ENCODE assay signal across 19 cellular contexts in genomic region chrX:133053854-133054565, GRCh38. TPM values are rescaled to one million over a fixed set of nuclear protein-coding genes. Genes with fewer than 3 reads are reported as not detected.
DNase-seq lines count a peak whose midpoint lies in the region; ATAC-seq and TF ChIP-seq lines count a peak whose summit lies in the region.
"Had no signal": no experiment of that assay in that cellular context is flagged by ENCODE, and none has a peak within 500 bp of the region (broad histone marks: within the 10 kb centered on the region; RNA-seq: fewer than 3 reads in every experiment).

No MANE protein-coding gene starts in this region.

- intact Hi-C loops in psoas muscle (cut with DNase I): no loop called here

- CTCF ChIA-PET in WTC11 (lab: Charles Lee): interaction anchor here (0.7 to 2.2 kb wide), 2 partner anchors 8 to 117 kb away, joined by 3 to 12 read pairs; no protein-coding TSS in a partner anchor

- H3K4me3 ChIP-seq in HUES64 (ENCODE audit: low read length) (no peak overlapping the region; the same call in 1 of the 2 replicates), choroid plexus epithelial cell (ENCODE audit: low read depth, low read length) (no peak overlapping the region), psoas muscle (no peak overlapping the region)
- H3K4me3 ChIP-seq: prostate gland, transverse colon had no signal

- POLR2A ChIA-PET in WTC11 (lab: Charles Lee): no interaction called here

- H3K9me3 ChIP-seq in HUES64 (ENCODE audit: insufficient read depth, low read depth, low read length) (no peaks in the 10 kb centered on the region), psoas muscle (no peaks in the 10 kb centered on the region)
- H3K9me3 ChIP-seq: prostate gland, transverse colon had no signal

- WGBS in HUES64: 0% methylated on average over 1 of the region's 3 CpGs
- WGBS in psoas muscle, 3 donors: 38 to 49% (median 47%) methylated on average over 3 of the region's 3 CpGs

- H3K9me3 Mint-ChIP-seq in type B pancreatic cell (no peaks in the 10 kb centered on the region), WTC11 (peaks cover 6% of the 10 kb centered on the region; the same call in 1 of the 2 replicates)

- DNase-seq in choroid plexus epithelial cell (ENCODE audit: low read depth) (peak; percentile 21), kidney tubule cell (ENCODE audit: low spot score) (peak; percentile 67), type B pancreatic cell (ENCODE audit: extremely low spot score, unreplicated experiment) (no peak), psoas muscle (no peak), NCI-H524 (lab: John Stamatoyannopoulos, UW) (no peak), WTC11 (ENCODE audit: low spot score) (no peak)
- DNase-seq: activated CD8-positive, alpha-beta memory T cell treated with anti-CD3 and anti-CD28 coated beads, Interleukin-2, amount 50 U/mL, for 4 hours; activated naive CD4-positive, alpha-beta T cell treated with anti-CD3 and anti-CD28 coated beads, Interleukin-2, amount 50 U/mL, for 16 hours; C1 segment of cervical spinal cord; cerebellar nuclear complex; NCI-H1417 treated with DMSO at 0.1 percent for 48 hours; OCI-M1; stimulated activated CD4-positive, alpha-beta T cell treated with anti-CD3 and anti-CD28 coated beads, Interleukin-2, amount 100 ng/mL, for 24 hours; transverse colon had no signal

- H3K36me3 ChIP-seq in HUES64 (ENCODE audit: insufficient read depth, low read length) (no peaks in the 10 kb centered on the region), psoas muscle (ENCODE audit: insufficient read depth in 1 of 2, low read depth in 1 of 2) (no peaks in the 10 kb centered on the region)
- H3K36me3 ChIP-seq: prostate gland, transverse colon had no signal

- no peak overlapping the region for H3K27ac Mint-ChIP-seq in type B pancreatic cell
- no peak overlapping the region for H3K27ac Mint-ChIP-seq in WTC11

- no peaks in the 10 kb centered on the region for H3K27me3 ChIP-seq in HUES64 (ENCODE audit: insufficient read depth, low read length)
- peaks cover 0 to 7% (median 0%) of the 10 kb centered on the region in 3 donors for H3K27me3 ChIP-seq in psoas muscle (ENCODE audit: insufficient read depth in 3 of 3, low read length in 2 of 3)
- H3K27me3 ChIP-seq: transverse colon had no signal

- no peaks in the 10 kb centered on the region for H3K36me3 Mint-ChIP-seq in type B pancreatic cell
- no peaks in the 10 kb centered on the region for H3K36me3 Mint-ChIP-seq in WTC11

- H3K4me1 ChIP-seq in HUES64 (ENCODE audit: insufficient read depth, low read length): peaks cover 30% of the 10 kb centered on the region
- no peaks in the 10 kb centered on the region for H3K4me1 ChIP-seq in psoas muscle
- H3K4me1 ChIP-seq: prostate gland, transverse colon had no signal

- H3K4me1 Mint-ChIP-seq in type B pancreatic cell (ENCODE audit: unreplicated experiment) (peaks cover 19% of the 10 kb centered on the region), WTC11 (peaks cover 27% of the 10 kb centered on the region)

- TF ChIP-seq CTCF in choroid plexus epithelial cell (conservative IDR thresholded peaks at IDR 0.05; ENCODE audit: low read depth, low read length): no peak
- no peak for TF ChIP-seq CTCF in type B pancreatic cell (conservative IDR thresholded peaks at IDR 0.05)
- no peak for TF ChIP-seq CTCF in psoas muscle (IDR thresholded peaks at IDR 0.05)
- no peak for TF ChIP-seq CTCF in WTC11 (IDR thresholded peaks at IDR 0.05)

- H3K9ac ChIP-seq in HUES64 (ENCODE audit: low read depth, low read length): no peak overlapping the region; the same call in 1 of the 2 replicates

- H3K27me3 Mint-ChIP-seq in type B pancreatic cell (no peaks in the 10 kb centered on the region), WTC11 (ENCODE audit: low read depth) (no peaks in the 10 kb centered on the region)

- ATAC-seq in psoas muscle: no peak
- no peak; the same call in 1 of the 2 replicates for ATAC-seq in WTC11

- H3K27ac ChIP-seq in HUES64 (ENCODE audit: low read depth, low read length) (peak overlapping the region; percentile 57), psoas muscle (no peak overlapping the region)
- H3K27ac ChIP-seq: prostate gland, transverse colon, VCaP had no signal

- H3K4me3 Mint-ChIP-seq in type B pancreatic cell: peak overlapping the region; percentile 1
- H3K4me3 Mint-ChIP-seq in WTC11: no peak overlapping the region

TF ChIP-seq in WTC11, 78 proteins besides CTCF, POLR2A, EP300 and RAD21:
- TF ChIP-seq E2F4 (CRISPR knock-in tag; IDR thresholded peaks at IDR 0.05; ENCODE audit: borderline replicate concordance, low read depth): no peak
- TF ChIP-seq FOXJ3 (CRISPR knock-in tag; IDR thresholded peaks at IDR 0.05; ENCODE audit: borderline replicate concordance): no peak
- TF ChIP-seq E2F5 (CRISPR knock-in tag; IDR thresholded peaks at IDR 0.05): no peak
- TF ChIP-seq ZNF423 (CRISPR knock-in tag; IDR thresholded peaks at IDR 0.05): no peak
- no peak for TF ChIP-seq ESRRA (CRISPR knock-in tag; IDR thresholded peaks at IDR 0.05; ENCODE audit: borderline replicate concordance)
- no peak for TF ChIP-seq PRRX2 (CRISPR knock-in tag; IDR thresholded peaks at IDR 0.05)
- TF ChIP-seq ZNF263 (CRISPR knock-in tag; IDR thresholded peaks at IDR 0.05; ENCODE audit: low read depth): no peak
- TF ChIP-seq AFF4 (CRISPR knock-in tag; IDR thresholded peaks at IDR 0.05; ENCODE audit: borderline replicate concordance): no peak
- no peak for TF ChIP-seq ZNF671 (CRISPR knock-in tag; IDR thresholded peaks at IDR 0.05)
- TF ChIP-seq OVOL2 (CRISPR knock-in tag; IDR thresholded peaks at IDR 0.05; ENCODE audit: borderline replicate concordance): no peak
- TF ChIP-seq CDX4 (CRISPR knock-in tag; IDR thresholded peaks at IDR 0.05; ENCODE audit: borderline replicate concordance): no peak

RNA-seq across cellular contexts. Expression of gene USP26, which starts 42.9 kb away (rescaled TPM):
- polyA plus RNA-seq in HUES64 (2013, experiment 1 of 2): not detected
- polyA plus RNA-seq in HUES64 (2013, experiment 2 of 2): not detected
- total RNA-seq in type B pancreatic cell (ENCODE audit: low replicate concordance) (not detected in 2 replicates), psoas muscle (not detected), WTC11 (2021) (0.11 TPM in 1 of 3 replicates, not detected in the others)
- polyA plus RNA-seq in psoas muscle: not detected
- total RNA-seq: mononuclear cell, transverse colon had no signal
- polyA plus RNA-seq: esophagus had no signal

Comparison
In these comparisons a context has a peak if more than half of its experiments do, and no peak if none do; other contexts are left out.
1. DNase-seq: peak in choroid plexus epithelial cell (single experiment) and kidney tubule cell (single experiment); none in type B pancreatic cell (single experiment), psoas muscle (0 of 2), NCI-H524 (0 of 2) and WTC11 (single experiment).